In the genomic region with DNA sequence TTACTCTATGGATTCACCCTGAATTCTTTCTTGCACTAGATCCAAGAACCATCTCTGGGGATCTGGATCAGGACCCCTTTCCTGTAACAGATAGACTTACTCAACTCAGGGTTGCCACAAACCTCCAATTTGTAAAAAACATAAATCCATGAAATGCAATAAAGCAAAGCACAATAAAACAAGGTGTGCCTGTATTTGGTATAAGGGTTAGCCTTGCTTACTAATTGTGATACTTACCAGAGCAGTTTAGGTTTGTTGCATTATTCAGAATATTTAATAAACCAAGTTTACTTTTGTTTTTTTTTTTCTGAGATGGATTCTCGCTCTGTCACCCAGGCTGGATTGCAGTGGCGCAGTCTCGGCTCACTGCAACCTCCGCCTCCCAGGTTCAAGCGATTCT, we compare ENCODE assay signal across 1 cellular context.
TF ChIP-seq lines count a peak whose summit lies in the region.

No MANE protein-coding gene starts in this region.

TF ChIP-seq in GM23338, 12 proteins besides CTCF, POLR2A, EP300 and RAD21 (continued from another document):
- TF ChIP-seq JUNB (IDR thresholded peaks at IDR 0.05; ENCODE audit: unreplicated experiment) (no peak), NANOG (IDR thresholded peaks at IDR 0.05; ENCODE audit: borderline replicate concordance) (no peak)
